17 cellular contexts compared by ENCODE assay signal in the genomic region with DNA sequence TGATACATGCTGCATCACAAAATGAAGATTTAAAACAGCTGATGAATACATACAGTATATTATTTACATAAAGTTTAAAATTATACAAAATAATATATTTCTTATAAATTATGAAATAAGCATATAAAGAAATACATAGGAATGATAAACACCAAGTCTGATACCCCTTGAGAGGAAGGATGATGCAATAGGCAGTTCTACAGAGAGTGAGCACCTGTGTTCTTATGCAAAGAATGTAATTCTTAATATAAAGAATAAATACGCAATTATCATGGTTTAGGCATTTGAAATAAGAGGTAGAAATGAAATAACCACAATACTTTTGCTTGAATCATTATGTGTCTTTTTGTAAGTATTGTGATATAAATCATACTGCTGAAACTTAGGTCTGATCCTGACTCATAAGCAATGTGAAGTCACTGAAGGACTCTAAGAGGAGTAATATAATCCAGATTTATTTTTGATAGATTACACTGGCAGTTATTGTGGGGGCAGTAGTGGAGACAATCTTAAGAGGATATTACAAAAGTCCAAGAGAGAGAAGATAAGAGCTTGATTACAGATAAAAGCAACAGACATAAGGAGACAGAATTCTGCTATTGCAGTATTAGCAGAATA. TPM values are rescaled to one million over a fixed set of nuclear protein-coding genes. Genes with fewer than 3 reads are reported as not detected.
DNase-seq lines count a peak whose midpoint lies in the region; ATAC-seq, FAIRE-seq and TF ChIP-seq lines count a peak whose summit lies in the region.
"Had no signal": no experiment of that assay in that cellular context is flagged by ENCODE, and none has a peak within 500 bp of the region (broad histone marks: within the 10 kb centered on the region; RNA-seq: fewer than 3 reads in every experiment).

No MANE protein-coding gene starts in this region.

- H3K4me1 ChIP-seq in GM23248 (ENCODE audit: insufficient read depth), result peaks cover 8% of the 10 kb centered on the region

- no peaks in the 10 kb centered on the region for H3K27me3 ChIP-seq in GM23248 (replicated peaks; ENCODE audit: insufficient read depth)
- H3K27me3 ChIP-seq: pancreas had no signal

- H3K4me2 ChIP-seq in GM23248 (ENCODE audit: unreplicated experiment), result no peak overlapping the region

- no peak for TF ChIP-seq CTCF in epithelial cell of esophagus (IDR thresholded peaks at IDR 0.05; ENCODE audit: insufficient read depth, low read depth, low read length, missing control alignments)

- no peaks in the 10 kb centered on the region for H3K79me2 ChIP-seq in GM23248 (ENCODE audit: insufficient read depth)

- no peaks in the 10 kb centered on the region for H3K9me2 ChIP-seq in GM23248 (ENCODE audit: insufficient read depth)

- no peaks in the 10 kb centered on the region for H3K9me3 ChIP-seq in GM23248 (ENCODE audit: low read depth)
- H3K9me3 ChIP-seq: pancreas had no signal

- in situ Hi-C loops in GM23248 (cut with MboI), result no loop called here

- no peaks in the 10 kb centered on the region for H3K36me3 ChIP-seq in GM23248 (ENCODE audit: low read depth)
- H3K36me3 ChIP-seq: pancreas had no signal

- no peak for FAIRE-seq in HTR-8/SVneo (lab: Jason Lieb, UNC)
- FAIRE-seq: pancreas had no signal

- DNase-seq in GM23248 (peak; percentile 57), epithelial cell of esophagus (ENCODE audit: low read depth) (peak; percentile 25), substantia nigra (lab: John Stamatoyannopoulos, UW) (no peak), kidney glomerular epithelial cell (lab: John Stamatoyannopoulos, UW) (no peak), HTR-8/SVneo (ENCODE audit: insufficient read length, low spot score) (no peak)
- DNase-seq: activated CD4-positive, alpha-beta T cell treated with anti-CD3 and anti-CD28 coated beads for 1 hour; CD8-positive, alpha-beta memory T cell; central memory CD4-positive, alpha-beta T cell; GDM1; MV-4-11; NCI-H2081 treated with DMSO at 0.1 percent for 48 hours; pancreas; stimulated activated naive CD8-positive, alpha-beta T cell treated with anti-CD3 and anti-CD28 coated beads, Interleukin-15, amount 100 ng/mL, for 72 hours; T-cell had no signal

- H4K20me1 ChIP-seq in GM23248 (ENCODE audit: insufficient read depth), result no peaks in the 10 kb centered on the region

- H3K27ac ChIP-seq in GM23248 (no peak overlapping the region), substantia nigra (ENCODE audit: low read depth, low read length, poor library complexity, severe bottlenecking) (peak overlapping the region; percentile 87)
- H3K27ac ChIP-seq: pancreas, RWPE1 had no signal

- H3K4me3 ChIP-seq in GM23248, result no peak overlapping the region
- H3K4me3 ChIP-seq in epithelial cell of esophagus (ENCODE audit: low read length), result no peak overlapping the region
- H3K4me3 ChIP-seq: pancreas had no signal

- H3K9ac ChIP-seq in GM23248, result no peak overlapping the region

- 58 to 90% methylated on average over 1 of the region's 1 CpG for WGBS in GM23248 (ENCODE audit: low coverage in 1 of 2, low lambda C conversion rate in 2 of 2, missing lambda C conversion rate in 2 of 2), 2 experiments

- H2AFZ ChIP-seq in GM23248, result no peak overlapping the region

- ATAC-seq in SK-N-SH treated with all-trans-retinoic acid at 6 μM for 48 hours (peak; percentile 91), GM21423 (IDR thresholded peaks at IDR 0.05; ENCODE audit: unreplicated experiment) (no peak)
- ATAC-seq: stimulated activated naive CD8-positive, alpha-beta T cell treated with anti-CD3 and anti-CD28 coated beads, Interleukin-15, amount 100 ng/mL, for 72 hours; T-cell had no signal

- H3F3A ChIP-seq in GM23248 (ENCODE audit: insufficient read depth), result peaks cover 5% of the 10 kb centered on the region; the same call in 1 of the 2 replicates

TF ChIP-seq in SK-N-SH treated with all-trans-retinoic acid at 6 μM for 48 hours, 23 proteins besides CTCF, POLR2A, EP300 and RAD21:
- TF ChIP-seq ZFP30 (CRISPR knock-in tag; IDR thresholded peaks at IDR 0.05) (0 out of 2 replicates have a peak, but pooled peaks have one; percentile 16), ISL1 (CRISPR knock-in tag; IDR thresholded peaks at IDR 0.05) (peak; percentile 98), TOX (CRISPR knock-in tag; IDR thresholded peaks at IDR 0.05; ENCODE audit: borderline replicate concordance) (peak; percentile 83; the same call in 1 of the 2 replicates), CREB5 (CRISPR knock-in tag; IDR thresholded peaks at IDR 0.05; ENCODE audit: low read depth) (peak; percentile 59; the same call in 1 of the 2 replicates), TSHZ2 (CRISPR knock-in tag; IDR thresholded peaks at IDR 0.05) (no peak), ZFP3 (CRISPR knock-in tag; IDR thresholded peaks at IDR 0.05) (peak; percentile 77; the same call in 1 of the 2 replicates), TCF4 (CRISPR knock-in tag; IDR thresholded peaks at IDR 0.05; ENCODE audit: borderline replicate concordance) (peak; percentile 53; the same call in 1 of the 2 replicates), ZNF565 (CRISPR knock-in tag; conservative IDR thresholded peaks at IDR 0.05; ENCODE audit: low read depth) (no peak), ZNF8 (CRISPR knock-in tag; IDR thresholded peaks at IDR 0.05) (no peak), PATZ1 (CRISPR knock-in tag; IDR thresholded peaks at IDR 0.05; ENCODE audit: borderline replicate concordance) (peak; percentile 78; the same call in 1 of the 2 replicates)
TF ChIP-seq in SK-N-SH treated with all-trans-retinoic acid at 6 μM for 48 hours: peak in this region for 7.

RNA-seq across cellular contexts. Expression of gene TTLL7, which starts 39.0 kb away (rescaled TPM):
- total RNA-seq in GM23248 (2014; rRNA removed; shearing (Covaris generic)), result 2.7 and 3.0 TPM in 2 replicates
- 2.6 and 2.9 TPM in 2 replicates for polyA plus RNA-seq in GM23248 (2016; fragmentation: Nextera tagmentation; extraction: Ambion mirVana)

Comparison
In these comparisons a context has a peak if more than half of its experiments do, and no peak if none do; other contexts are left out.
1. DNase-seq: peak in GM23248 (single experiment) and epithelial cell of esophagus (single experiment); none in substantia nigra (0 of 49), kidney glomerular epithelial cell (single experiment) and HTR-8/SVneo (single experiment).